ENCODE assay signal across 16 cellular contexts in genomic region chr19:9968820-9969687, GRCh38. TPM values are rescaled to one million over a fixed set of nuclear protein-coding genes. Genes with fewer than 3 reads are reported as not detected.
DNase-seq lines count a peak whose midpoint lies in the region; ATAC-seq and TF ChIP-seq lines count a peak whose summit lies in the region.
"Had no signal": no experiment of that assay in that cellular context is flagged by ENCODE, and none has a peak within 500 bp of the region (broad histone marks: within the 10 kb centered on the region; RNA-seq: fewer than 3 reads in every experiment).

No MANE protein-coding gene starts in this region.

- POLR2A ChIA-PET in HEK293 (lab: Yijun Ruan, JAX), result no interaction called here

- H3K36me3 Mint-ChIP-seq in T-helper 17 cell (ENCODE audit: low read depth), result peaks cover 11% of the 10 kb centered on the region
- no peaks in the 10 kb centered on the region for H3K36me3 Mint-ChIP-seq in natural killer cell treated with Interleukin-12 subunit alpha and Interleukin-12 subunit beta and Interleukin-15 and Interleukin-18, amount 100 ng/mL, for 72 hours
- H3K36me3 Mint-ChIP-seq: CD4-positive, alpha-beta memory T cell had no signal

- H3K4me3 ChIP-seq in HEK293 (ENCODE audit: low read depth, low read length) (no peak overlapping the region), upper lobe of right lung (no peak overlapping the region), left lung (no peak overlapping the region)
- H3K4me3 ChIP-seq: HAP-1 had no signal

- peaks cover 24% of the 10 kb centered on the region for H3K4me1 Mint-ChIP-seq in T-helper 17 cell
- H3K4me1 Mint-ChIP-seq in natural killer cell treated with Interleukin-12 subunit alpha and Interleukin-12 subunit beta and Interleukin-15 and Interleukin-18, amount 100 ng/mL, for 72 hours (ENCODE audit: low read depth in 2 of 2), result peaks cover 12 to 15% of the 10 kb centered on the region in 2 donors

- H3K9me3 Mint-ChIP-seq in natural killer cell treated with Interleukin-12 subunit alpha and Interleukin-12 subunit beta and Interleukin-15 and Interleukin-18, amount 100 ng/mL, for 72 hours, result peaks cover 6% of the 10 kb centered on the region
- H3K9me3 Mint-ChIP-seq: CD4-positive, alpha-beta memory T cell; HFFc6 had no signal

- peaks cover 24% of the 10 kb centered on the region for H3K27me3 Mint-ChIP-seq in T-helper 17 cell
- peaks cover 34% of the 10 kb centered on the region in 2 donors for H3K27me3 Mint-ChIP-seq in natural killer cell treated with Interleukin-12 subunit alpha and Interleukin-12 subunit beta and Interleukin-15 and Interleukin-18, amount 100 ng/mL, for 72 hours

- ATAC-seq in T-helper 17 cell (no peak), upper lobe of right lung (peak; percentile 8), left lung (no peak)
- peak; percentile 14 to 51 for ATAC-seq in natural killer cell treated with Interleukin-12 subunit alpha and Interleukin-12 subunit beta and Interleukin-15 and Interleukin-18, amount 100 ng/mL, for 72 hours
- ATAC-seq: HepG2 had no signal

- H3K27ac Mint-ChIP-seq in T-helper 17 cell, result peak overlapping the region; percentile 14
- no peak overlapping the region for H3K27ac Mint-ChIP-seq in natural killer cell treated with Interleukin-12 subunit alpha and Interleukin-12 subunit beta and Interleukin-15 and Interleukin-18, amount 100 ng/mL, for 72 hours
- H3K27ac Mint-ChIP-seq: CD4-positive, alpha-beta memory T cell; HFFc6 had no signal

- H3K9me3 ChIP-seq in HEK293 (ENCODE audit: control insufficient read depth, insufficient read depth, low read depth, low read length) (no peaks in the 10 kb centered on the region), T-helper 17 cell (ENCODE audit: control insufficient read depth, low read length, poor library complexity, severe bottlenecking) (no peaks in the 10 kb centered on the region), upper lobe of right lung (no peaks in the 10 kb centered on the region), left lung (no peaks in the 10 kb centered on the region)
- H3K9me3 ChIP-seq: BE2C, HAP-1 had no signal

- no peak for TF ChIP-seq CTCF in HEK293 (tag by site-specific recombination; IDR thresholded peaks at IDR 0.05)
- no peak for TF ChIP-seq CTCF in upper lobe of right lung (IDR thresholded peaks at IDR 0.05)
- no peak for TF ChIP-seq CTCF in left lung (IDR thresholded peaks at IDR 0.05)

- H3K27ac ChIP-seq in HEK293 (ENCODE audit: extremely low read depth, low read depth, low read length) (no peak overlapping the region), upper lobe of right lung (no peak overlapping the region), left lung (no peak overlapping the region)
- H3K27ac ChIP-seq: C4-2B had no signal

- intact Hi-C loops in upper lobe of right lung (cut with DNase I) (no loop called here), left lung (cut with DNase I) (no loop called here)

- DNase-seq in T-helper 17 cell, result no peak
- peak; percentile 56 for DNase-seq in natural killer cell treated with Interleukin-12 subunit alpha and Interleukin-12 subunit beta and Interleukin-15 and Interleukin-18, amount 100 ng/mL, for 72 hours (ENCODE audit: low spot score)
- no peak for DNase-seq in upper lobe of right lung
- DNase-seq in activated naive CD4-positive, alpha-beta T cell treated with Interleukin-2 at 50 U/mL for 16 hours, result no peak
- DNase-seq in AG08395 (ENCODE audit: low spot score), result no peak
- no peak for DNase-seq in left lung
- DNase-seq: BE2C; CD4-positive, alpha-beta memory T cell; DND-41; GDM1; GOT3; HFFc6 had no signal

- CTCF ChIA-PET in HEK293 (lab: Yijun Ruan, JAX), result interaction anchor here (0.6 kb wide), 1 partner anchor 150 kb away, joined by 3 read pairs; no protein-coding TSS in a partner anchor

- H3K27me3 ChIP-seq in upper lobe of right lung (no peaks in the 10 kb centered on the region), left lung (peaks cover 0 to 52% of the 10 kb centered on the region in 2 donors)

- H3K4me1 ChIP-seq in HEK293 (ENCODE audit: control insufficient read depth, insufficient read depth, low read length) (peaks cover 2% of the 10 kb centered on the region; the same call in 1 of the 2 replicates), upper lobe of right lung (no peaks in the 10 kb centered on the region), left lung (no peaks in the 10 kb centered on the region)
- H3K4me1 ChIP-seq: BE2C, HAP-1 had no signal

- H3K36me3 ChIP-seq in HEK293 (ENCODE audit: control insufficient read depth in 2 of 2, insufficient read depth in 1 of 2, low read length in 2 of 2) (no peaks in the 10 kb centered on the region), upper lobe of right lung (no peaks in the 10 kb centered on the region), left lung (no peaks in the 10 kb centered on the region)
- H3K36me3 ChIP-seq: BE2C, HAP-1 had no signal

- no peak overlapping the region for H3K4me3 Mint-ChIP-seq in T-helper 17 cell
- no peak overlapping the region for H3K4me3 Mint-ChIP-seq in natural killer cell treated with Interleukin-12 subunit alpha and Interleukin-12 subunit beta and Interleukin-15 and Interleukin-18, amount 100 ng/mL, for 72 hours
- H3K4me3 Mint-ChIP-seq: HFFc6 had no signal

TF ChIP-seq in HEK293, 187 proteins besides CTCF, POLR2A, EP300 and RAD21:
- TF ChIP-seq ZNF404 (tag by site-specific recombination; IDR thresholded peaks at IDR 0.05), result no peak
- 0 out of 2 replicates have a peak, but pooled peaks have one; percentile 48 for TF ChIP-seq BCL11A (tag by site-specific recombination; IDR thresholded peaks at IDR 0.05; ENCODE audit: low read depth)

RNA-seq across cellular contexts. Expression of gene OLFM2, which starts 32.7 kb away (rescaled TPM):
- total RNA-seq in T-helper 17 cell (1 to 10 TPM; 3.1 to 3.9 TPM), upper lobe of right lung (14.6 TPM), left lung (10 to 100 TPM in 1 of 2 donors, 1 to 10 TPM in 1; 7.6 to 10.4 TPM)
- not detected for total RNA-seq in natural killer cell treated with Interleukin-12 subunit alpha and Interleukin-12 subunit beta and Interleukin-15 and Interleukin-18, amount 100 ng/mL, for 72 hours

RNA-seq across cellular contexts. Expression of gene COL5A3, which starts 41.2 kb away (rescaled TPM):
- total RNA-seq in T-helper 17 cell (10 to 100 TPM; 50.0 to 52.1 TPM), upper lobe of right lung (9.6 TPM), left lung (10 to 100 TPM; 15.9 to 21.9 TPM)
- not detected for total RNA-seq in natural killer cell treated with Interleukin-12 subunit alpha and Interleukin-12 subunit beta and Interleukin-15 and Interleukin-18, amount 100 ng/mL, for 72 hours

RNA-seq across cellular contexts. Expression of gene RDH8, which starts 44.2 kb away (rescaled TPM):
- not detected for total RNA-seq in T-helper 17 cell
- total RNA-seq in natural killer cell treated with Interleukin-12 subunit alpha and Interleukin-12 subunit beta and Interleukin-15 and Interleukin-18, amount 100 ng/mL, for 72 hours, result not detected
- not detected for total RNA-seq in upper lobe of right lung
- total RNA-seq in left lung, result not detected
- total RNA-seq: CD4-positive, alpha-beta memory T cell; HepG2; HFFc6 had no signal

Comparison
In these comparisons a context has a peak if more than half of its experiments do, and no peak if none do; other contexts are left out.
1. ATAC-seq: peak in natural killer cell treated with Interleukin-12 subunit alpha and Interleukin-12 subunit beta and Interleukin-15 and Interleukin-18, amount 100 ng/mL, for 72 hours (2 of 2) and upper lobe of right lung (single experiment); none in T-helper 17 cell (single experiment) and left lung (single experiment).
2. RNA of gene OLFM2, which starts 32.7 kb away (total RNA-seq): 14.6 TPM in upper lobe of right lung (single experiment), 7.6 to 10.4 TPM in left lung and 3.1 to 3.9 TPM in T-helper 17 cell; not detected in natural killer cell treated with Interleukin-12 subunit alpha and Interleukin-12 subunit beta and Interleukin-15 and Interleukin-18, amount 100 ng/mL, for 72 hours; every median in the first group is over 4 times any median in the second.
3. RNA of gene COL5A3, which starts 41.2 kb away (total RNA-seq): 50.0 to 52.1 TPM in T-helper 17 cell, 15.9 to 21.9 TPM in left lung and 9.6 TPM in upper lobe of right lung (single experiment); not detected in natural killer cell treated with Interleukin-12 subunit alpha and Interleukin-12 subunit beta and Interleukin-15 and Interleukin-18, amount 100 ng/mL, for 72 hours; every median in the first group is over 10 times any median in the second.